Comparison of ENCODE assay signal across 17 cellular contexts in genomic region chr10:124746992-124747391, GRCh38. TPM values are rescaled to one million over a fixed set of nuclear protein-coding genes. Genes with fewer than 3 reads are reported as not detected.
A peak's percentile ranks its signal among the peaks of the same experiment; 100 is the strongest.
DNase-seq lines count a peak whose midpoint lies in the region; ATAC-seq, FAIRE-seq and TF ChIP-seq lines count a peak whose summit lies in the region.
"Had no signal": no experiment of that assay in that cellular context is flagged by ENCODE, and none has a peak within 500 bp of the region (broad histone marks: within the 10 kb centered on the region; RNA-seq: fewer than 3 reads in every experiment).

No MANE protein-coding gene starts in this region.

- no peak overlapping the region for H3K4me3 ChIP-seq in hepatocyte
- H3K4me3 ChIP-seq in small intestine (ENCODE audit: low read depth in 1 of 2, low read length in 2 of 2) = no peak overlapping the region
- H3K4me3 ChIP-seq: BLaER1 treated with 17β-estradiol and CSF1 and Interleukin-3, amounts not matched to agents 10 nM and 100 nM had no signal

- no peaks in the 10 kb centered on the region for H3K9me3 ChIP-seq in hepatocyte (ENCODE audit: low read depth)
- no peaks in the 10 kb centered on the region for H3K9me3 ChIP-seq in small intestine (ENCODE audit: control insufficient read depth, low read depth)
- H3K9me3 ChIP-seq: BLaER1 treated with 17β-estradiol and CSF1 and Interleukin-3, amounts not matched to agents 10 nM and 100 nM had no signal

- peaks cover 16% of the 10 kb centered on the region for H3K79me2 ChIP-seq in hepatocyte

- H3K4me1 Mint-ChIP-seq in HFFc6 (ENCODE audit: low read depth) (peaks cover 31% of the 10 kb centered on the region), brain (peaks cover 54% of the 10 kb centered on the region)

- FAIRE-seq in small intestine (lab: Jason Lieb, UNC) = peak; percentile 47

- H3K27ac ChIP-seq in hepatocyte (peak overlapping the region; percentile 41), small intestine (ENCODE audit: low read depth in 1 of 2, low read length in 1 of 2) (peak overlapping the region; percentile 69 to 83)
- H3K27ac ChIP-seq: BLaER1 treated with 17β-estradiol and CSF1 and Interleukin-3, amounts not matched to agents 10 nM and 100 nM had no signal

- H4K20me1 ChIP-seq in hepatocyte (ENCODE audit: insufficient read depth, poor library complexity, severe bottlenecking) = no peaks in the 10 kb centered on the region

- no peak for TF ChIP-seq CTCF in HFFc6 (IDR thresholded peaks at IDR 0.05)
- no peak for TF ChIP-seq CTCF in brain (conservative IDR thresholded peaks at IDR 0.05)
- TF ChIP-seq CTCF in hepatocyte (IDR thresholded peaks at IDR 0.05; ENCODE audit: poor library complexity) = no peak

- peaks cover 4% of the 10 kb centered on the region; the same call in 1 of the 2 replicates for H3K27me3 Mint-ChIP-seq in HFFc6 (ENCODE audit: insufficient read depth)
- peaks cover 4% of the 10 kb centered on the region for H3K27me3 Mint-ChIP-seq in brain

- H3K4me1 ChIP-seq in hepatocyte (ENCODE audit: insufficient read depth) (peaks cover 11% of the 10 kb centered on the region), small intestine (ENCODE audit: control insufficient read depth in 2 of 2, insufficient read depth in 1 of 2, low read depth in 1 of 2, low read length in 1 of 2) (peaks cover 0 to 5% of the 10 kb centered on the region in 2 donors)

- no peak for DNase-seq in HFFc6
- peak; percentile 7 for DNase-seq in hepatocyte (ENCODE audit: low spot score)
- peak; percentile 97 for DNase-seq in small intestine
- DNase-seq in DMS79 treated with DMSO at 0.1 percent for 48 hours (lab: John Stamatoyannopoulos, UW) = no peak
- DNase-seq in HT-29 (ENCODE audit: low spot score) = no peak
- no peak for DNase-seq in central memory CD4-positive, alpha-beta T cell
- DNase-seq: GOT3, KG1, MM.1S, NCI-H1105, NCI-H1694 treated with DMSO at 0.1 percent for 48 hours, NCI-H345, NCI-H69, SHP77 treated with DMSO at 0.1 percent for 48 hours had no signal

- H3K27me3 ChIP-seq in hepatocyte = no peaks in the 10 kb centered on the region
- no peaks in the 10 kb centered on the region for H3K27me3 ChIP-seq in small intestine (ENCODE audit: control insufficient read depth in 2 of 2, insufficient read depth in 2 of 2, low read length in 2 of 2)
- H3K27me3 ChIP-seq: BLaER1 treated with 17β-estradiol and CSF1 and Interleukin-3, amounts not matched to agents 10 nM and 100 nM had no signal

- no peak overlapping the region for H2AFZ ChIP-seq in hepatocyte

- H3K9me3 Mint-ChIP-seq in HFFc6 = no peaks in the 10 kb centered on the region
- H3K9me3 Mint-ChIP-seq in brain = no peaks in the 10 kb centered on the region

- peak overlapping the region; percentile 45 for H3K4me2 ChIP-seq in hepatocyte
- H3K4me2 ChIP-seq: BLaER1 treated with 17β-estradiol and CSF1 and Interleukin-3, amounts not matched to agents 10 nM and 100 nM had no signal

- H3K36me3 ChIP-seq in hepatocyte (replicated peaks; ENCODE audit: insufficient read depth, low read depth) = no peaks in the 10 kb centered on the region
- no peaks in the 10 kb centered on the region for H3K36me3 ChIP-seq in small intestine (ENCODE audit: control insufficient read depth in 2 of 2, insufficient read depth in 2 of 2, low read length in 2 of 2)

- no peaks in the 10 kb centered on the region for H3K9me2 ChIP-seq in hepatocyte (replicated peaks; ENCODE audit: insufficient read depth)

- WGBS in hepatocyte (ENCODE audit: low lambda C conversion rate, missing lambda C conversion rate) = 69% methylated on average over 2 of the region's 2 CpGs
- 19 to 56% (median 49%) methylated on average over 2 of the region's 2 CpGs for WGBS in small intestine, 3 donors

- H3K36me3 Mint-ChIP-seq in HFFc6 (ENCODE audit: low read depth) (no peaks in the 10 kb centered on the region), brain (peaks cover 13% of the 10 kb centered on the region)

- H3K27ac Mint-ChIP-seq in HFFc6 = peak overlapping the region; percentile 12; the same call in 1 of the 2 replicates
- H3K27ac Mint-ChIP-seq in brain = peak overlapping the region in 4 of 5 experiments; percentile 5 to 72 (median 39)

- no peak for ATAC-seq in GM18511 (IDR thresholded peaks at IDR 0.05; ENCODE audit: unreplicated experiment)

- H3K4me3 Mint-ChIP-seq in HFFc6 = no peak overlapping the region
- H3K4me3 Mint-ChIP-seq in brain = peak overlapping the region in 1 of 5 experiments; percentile 59

RNA-seq across cellular contexts. Expression of gene FAM53B, which starts 2.8 kb away (rescaled TPM):
- 10 to 100 TPM in 5 of 6 experiments, 1 to 10 TPM in 1; 9.3 to 10.6 (median 10.4) TPM for total RNA-seq in HFFc6 (2021; fragmentation: NEBNext Ultra II Directional; extraction: Animal tissue kit (Norgen Biotek cat#: 25700))
- 25.9 TPM for polyA plus RNA-seq in brain (ENCODE audit: insufficient read depth, low read depth, low replicate concordance)
- 20.6 and 23.6 TPM in 2 replicates for total RNA-seq in hepatocyte
- polyA plus RNA-seq in hepatocyte = 9.1 and 10.3 TPM in 2 replicates
- 10 to 100 TPM; 15.1 to 30.2 (median 18.8) TPM for polyA plus RNA-seq in small intestine
- total RNA-seq in HT-29 (2014; rRNA removed; shearing (Covaris generic)) = 17.8 and 20.2 TPM in 2 replicates

RNA-seq across cellular contexts. Expression of gene EEF1AKMT2, which starts 44.7 kb away (rescaled TPM):
- 10 to 100 TPM; 15.8 to 19.5 (median 17.7) TPM for total RNA-seq in HFFc6 (2021; fragmentation: NEBNext Ultra II Directional; extraction: Animal tissue kit (Norgen Biotek cat#: 25700))
- polyA plus RNA-seq in brain (ENCODE audit: insufficient read depth, low read depth, low replicate concordance) (9.8 TPM), hepatocyte (9.8 and 10.3 TPM in 2 replicates), small intestine (10 to 100 TPM in 2 of 3 donors, 1 to 10 TPM in 1; 9.6 to 13.2 (median 12.7) TPM)
- total RNA-seq in hepatocyte = 10.5 and 13.4 TPM in 2 replicates
- total RNA-seq in HT-29 (2014; rRNA removed; shearing (Covaris generic)) = 10.7 and 14.0 TPM in 2 replicates

RNA-seq across cellular contexts. Expression of gene ABRAXAS2, which starts 54.6 kb away (rescaled TPM):
- total RNA-seq in HFFc6 (2021; fragmentation: NEBNext Ultra II Directional; extraction: Animal tissue kit (Norgen Biotek cat#: 25700)) = 10 to 100 TPM; 17.3 to 20.6 (median 18.6) TPM
- polyA plus RNA-seq in brain (ENCODE audit: insufficient read depth, low read depth, low replicate concordance) (6.6 TPM), hepatocyte (8.6 and 9.2 TPM in 2 replicates), small intestine (10 to 100 TPM in 2 of 3 donors, 1 to 10 TPM in 1; 7.0 to 11.2 (median 10.6) TPM)
- total RNA-seq in hepatocyte = 16.2 and 17.6 TPM in 2 replicates
- total RNA-seq in HT-29 (2014; rRNA removed; shearing (Covaris generic)) = 4.1 and 5.1 TPM in 2 replicates

Comparison
In these comparisons a context has a peak if more than half of its experiments do, and no peak if none do; other contexts are left out.
1. DNase-seq: peak in hepatocyte (single experiment) and small intestine (single experiment); none in HFFc6 (single experiment), DMS79 treated with DMSO at 0.1 percent for 48 hours (single experiment), HT-29 (single experiment) and central memory CD4-positive, alpha-beta T cell (single experiment).